Comparison of ENCODE assay signal across 8 cellular contexts in genomic region chr1:3312894-3313578, GRCh38.
DNase-seq lines count a peak whose midpoint lies in the region; ATAC-seq and TF ChIP-seq lines count a peak whose summit lies in the region.

No MANE protein-coding gene starts in this region.

- H3K14ac ChIP-seq in mesenchymal stem cell (ENCODE audit: low read length in 2 of 2), result no peak overlapping the region

- peak overlapping the region; percentile 60 for H2BK15ac ChIP-seq in mesenchymal stem cell (ENCODE audit: low read depth, poor library complexity, severe bottlenecking)

- no peak overlapping the region for H3K4me2 ChIP-seq in mesenchymal stem cell (ENCODE audit: low read length, poor library complexity, severe bottlenecking)

- no peaks in the 10 kb centered on the region for H3K36me3 ChIP-seq in mesenchymal stem cell (ENCODE audit: control insufficient read depth in 1 of 2, insufficient read depth in 2 of 2, low read depth in 1 of 2, low read length in 2 of 2)

- H3K27me3 ChIP-seq in mesenchymal stem cell (ENCODE audit: control insufficient read depth in 1 of 2, insufficient read depth in 1 of 2, low read length in 2 of 2), result peaks cover 0 to 31% of the 10 kb centered on the region in 2 experiments

- H3K79me1 ChIP-seq in mesenchymal stem cell (replicated peaks; ENCODE audit: low read length, poor library complexity, severe bottlenecking), result no peaks in the 10 kb centered on the region

- peak overlapping the region; percentile 10 for H2AFZ ChIP-seq in mesenchymal stem cell (ENCODE audit: low read depth, low read length)

- WGBS in mesenchymal stem cell, result 15% methylated on average over 38 of the region's 38 CpGs

- H3K27me3 Mint-ChIP-seq in WTC11 (ENCODE audit: low read depth), result peaks cover 30% of the 10 kb centered on the region

- POLR2A ChIA-PET in WTC11 (lab: Charles Lee), result no interaction called here

- CTCF ChIA-PET in WTC11 (lab: Charles Lee), result interaction anchor here (1.4 to 3.4 kb wide), 4 partner anchors 30 to 205 kb away, joined by 3 to 14 read pairs (median 5); no protein-coding TSS in a partner anchor

- peak overlapping the region; percentile 63 for H3K27ac ChIP-seq in mesenchymal stem cell (ENCODE audit: low read length, poor library complexity, severe bottlenecking)

- H4K8ac ChIP-seq in mesenchymal stem cell (ENCODE audit: low read length), result peak overlapping the region; percentile 93

- peak overlapping the region; percentile 91 to 92 for H3K18ac ChIP-seq in mesenchymal stem cell (ENCODE audit: low read depth in 1 of 2, low read length in 2 of 2)

- peak overlapping the region; percentile 56 to 84 for H3K4ac ChIP-seq in mesenchymal stem cell (ENCODE audit: low read depth in 1 of 2, low read length in 2 of 2)

- H3K4me3 ChIP-seq in mesenchymal stem cell (ENCODE audit: insufficient read depth in 1 of 2, low read depth in 1 of 2, low read length in 2 of 2), result peak overlapping the region in 1 of 2 experiments; percentile 56

- no peak for TF ChIP-seq CTCF in WTC11 (IDR thresholded peaks at IDR 0.05)

- peak overlapping the region; percentile 57; the same call in 1 of the 2 replicates for H3K27ac Mint-ChIP-seq in WTC11

- peaks cover 11% of the 10 kb centered on the region for H3K4me1 ChIP-seq in mesenchymal stem cell (ENCODE audit: control insufficient read depth, insufficient read depth, low read depth, low read length)

- no peak overlapping the region for H2AK5ac ChIP-seq in mesenchymal stem cell (ENCODE audit: low read length, severe bottlenecking)

- no peaks in the 10 kb centered on the region for H3K36me3 Mint-ChIP-seq in WTC11

- H3K4me3 Mint-ChIP-seq in WTC11, result no peak overlapping the region

- DNase-seq in HCEC 1CT, result peak; percentile 84
- DNase-seq in WTC11 (ENCODE audit: low spot score), result peak; percentile 49
- peak; percentile 76 for DNase-seq in ecto neural progenitor cell (ENCODE audit: low spot score)
- peak; percentile 99 for DNase-seq in mesenchymal stem cell
- peak; percentile 26 for DNase-seq in stimulated activated CD8-positive, alpha-beta memory T cell treated with anti-CD3 and anti-CD28 coated beads, Interleukin-12 subunit alpha, Interleukin-12 subunit beta, amount 100 ng/mL, for 24 hours (ENCODE audit: extremely low read depth)
- no peak for DNase-seq in KG1 (lab: John Stamatoyannopoulos, UW)
- DNase-seq in NCI-H1092 (lab: John Stamatoyannopoulos, UW), result no peak

- H2BK5ac ChIP-seq in mesenchymal stem cell (ENCODE audit: low read depth, low read length, poor library complexity, severe bottlenecking), result peak overlapping the region; percentile 59

- H3K4me1 Mint-ChIP-seq in WTC11, result peaks cover 27% of the 10 kb centered on the region

- no peaks in the 10 kb centered on the region for H3K9me3 ChIP-seq in mesenchymal stem cell (ENCODE audit: control insufficient read depth, low read length)

- ATAC-seq in WTC11 (peak; percentile 63; the same call in 1 of the 2 replicates), HG03039 (IDR thresholded peaks at IDR 0.05; ENCODE audit: unreplicated experiment) (no peak)

- no peaks in the 10 kb centered on the region for H3K9me3 Mint-ChIP-seq in WTC11

- H2BK120ac ChIP-seq in mesenchymal stem cell (ENCODE audit: low read depth, low read length), result peak overlapping the region; percentile 97

- peak overlapping the region in 1 of 2 experiments; percentile 50 for H3K23ac ChIP-seq in mesenchymal stem cell (ENCODE audit: low read length in 2 of 2)

- peak overlapping the region; percentile 85 for H3K9ac ChIP-seq in mesenchymal stem cell (ENCODE audit: low read length)

- H4K91ac ChIP-seq in mesenchymal stem cell (ENCODE audit: low read length), result peak overlapping the region; percentile 96

- peak overlapping the region; percentile 88 to 92 for H2BK12ac ChIP-seq in mesenchymal stem cell (ENCODE audit: low read length in 2 of 2)

TF ChIP-seq in WTC11, 78 proteins besides CTCF, POLR2A, EP300 and RAD21 (continues in another document):
- no peak for TF ChIP-seq HMGA2 (CRISPR knock-in tag; IDR thresholded peaks at IDR 0.05)
- no peak for TF ChIP-seq CBFB (CRISPR knock-in tag; IDR thresholded peaks at IDR 0.05; ENCODE audit: low read depth)
- no peak for TF ChIP-seq TP53 (CRISPR knock-in tag; IDR thresholded peaks at IDR 0.05)
- no peak for TF ChIP-seq NR3C1 (CRISPR knock-in tag; conservative IDR thresholded peaks at IDR 0.05; ENCODE audit: low read depth)
- no peak for TF ChIP-seq SP1 (CRISPR knock-in tag; conservative IDR thresholded peaks at IDR 0.05)
- TF ChIP-seq, protein P1, sequence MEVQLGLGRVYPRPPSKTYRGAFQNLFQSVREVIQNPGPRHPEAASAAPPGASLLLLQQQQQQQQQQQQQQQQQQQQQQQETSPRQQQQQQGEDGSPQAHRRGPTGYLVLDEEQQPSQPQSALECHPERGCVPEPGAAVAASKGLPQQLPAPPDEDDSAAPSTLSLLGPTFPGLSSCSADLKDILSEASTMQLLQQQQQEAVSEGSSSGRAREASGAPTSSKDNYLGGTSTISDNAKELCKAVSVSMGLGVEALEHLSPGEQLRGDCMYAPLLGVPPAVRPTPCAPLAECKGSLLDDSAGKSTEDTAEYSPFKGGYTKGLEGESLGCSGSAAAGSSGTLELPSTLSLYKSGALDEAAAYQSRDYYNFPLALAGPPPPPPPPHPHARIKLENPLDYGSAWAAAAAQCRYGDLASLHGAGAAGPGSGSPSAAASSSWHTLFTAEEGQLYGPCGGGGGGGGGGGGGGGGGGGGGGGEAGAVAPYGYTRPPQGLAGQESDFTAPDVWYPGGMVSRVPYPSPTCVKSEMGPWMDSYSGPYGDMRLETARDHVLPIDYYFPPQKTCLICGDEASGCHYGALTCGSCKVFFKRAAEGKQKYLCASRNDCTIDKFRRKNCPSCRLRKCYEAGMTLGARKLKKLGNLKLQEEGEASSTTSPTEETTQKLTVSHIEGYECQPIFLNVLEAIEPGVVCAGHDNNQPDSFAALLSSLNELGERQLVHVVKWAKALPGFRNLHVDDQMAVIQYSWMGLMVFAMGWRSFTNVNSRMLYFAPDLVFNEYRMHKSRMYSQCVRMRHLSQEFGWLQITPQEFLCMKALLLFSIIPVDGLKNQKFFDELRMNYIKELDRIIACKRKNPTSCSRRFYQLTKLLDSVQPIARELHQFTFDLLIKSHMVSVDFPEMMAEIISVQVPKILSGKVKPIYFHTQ (CRISPR knock-in tag; IDR thresholded peaks at IDR 0.05), result no peak
- no peak for TF ChIP-seq EMX1 (CRISPR knock-in tag; IDR thresholded peaks at IDR 0.05)
- TF ChIP-seq ZNF317 (CRISPR knock-in tag; IDR thresholded peaks at IDR 0.05; ENCODE audit: borderline replicate concordance, low read depth), result no peak
- TF ChIP-seq, protein P2, sequence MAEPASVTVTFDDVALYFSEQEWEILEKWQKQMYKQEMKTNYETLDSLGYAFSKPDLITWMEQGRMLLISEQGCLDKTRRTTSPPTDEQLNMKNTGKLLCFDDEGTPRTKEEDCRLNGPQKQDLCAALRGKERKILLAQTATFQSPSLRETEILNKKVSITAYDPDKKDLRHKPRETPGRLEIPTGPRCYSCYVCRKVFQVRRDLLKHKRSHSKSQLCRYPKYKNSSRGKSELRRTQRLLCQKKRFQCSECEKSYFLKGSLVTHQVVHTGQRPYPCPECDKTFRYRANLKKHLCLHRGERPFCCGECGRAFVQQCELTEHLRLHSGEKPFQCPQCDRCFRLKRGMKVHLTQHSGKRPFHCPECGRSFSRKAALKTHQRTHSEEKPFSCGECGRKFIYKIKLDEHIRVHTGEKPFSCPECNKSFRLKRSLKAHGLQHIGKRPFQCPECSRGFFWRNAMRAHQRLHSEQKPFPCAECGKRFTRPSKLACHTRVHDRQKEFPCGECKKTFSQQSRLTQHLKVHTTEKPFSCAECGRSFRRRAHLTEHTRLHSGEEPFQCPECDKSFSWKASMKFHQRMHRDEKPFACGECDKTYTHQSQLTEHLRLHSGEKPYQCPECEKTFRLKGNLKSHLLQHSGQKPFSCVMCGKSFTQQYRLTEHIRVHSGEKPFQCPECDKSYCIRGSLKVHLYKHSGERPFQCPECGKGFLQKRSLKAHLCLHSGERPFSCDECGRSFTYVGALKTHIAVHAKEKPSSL (CRISPR knock-in tag; conservative IDR thresholded peaks at IDR 0.05), result no peak
- TF ChIP-seq JUN (CRISPR knock-in tag; IDR thresholded peaks at IDR 0.05), result no peak
- TF ChIP-seq ZNF232 (CRISPR knock-in tag; IDR thresholded peaks at IDR 0.05), result no peak
- no peak for TF ChIP-seq ZMAT4 (CRISPR knock-in tag; IDR thresholded peaks at IDR 0.05)
- TF ChIP-seq ERG (CRISPR knock-in tag; IDR thresholded peaks at IDR 0.05), result no peak
- TF ChIP-seq GABPB1 (CRISPR knock-in tag; IDR thresholded peaks at IDR 0.05), result no peak
- TF ChIP-seq, protein P3, sequence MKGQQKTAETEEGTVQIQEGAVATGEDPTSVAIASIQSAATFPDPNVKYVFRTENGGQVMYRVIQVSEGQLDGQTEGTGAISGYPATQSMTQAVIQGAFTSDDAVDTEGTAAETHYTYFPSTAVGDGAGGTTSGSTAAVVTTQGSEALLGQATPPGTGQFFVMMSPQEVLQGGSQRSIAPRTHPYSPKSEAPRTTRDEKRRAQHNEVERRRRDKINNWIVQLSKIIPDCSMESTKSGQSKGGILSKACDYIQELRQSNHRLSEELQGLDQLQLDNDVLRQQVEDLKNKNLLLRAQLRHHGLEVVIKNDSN (CRISPR knock-in tag; IDR thresholded peaks at IDR 0.05), result no peak
- TF ChIP-seq FOXP1 (CRISPR knock-in tag; IDR thresholded peaks at IDR 0.05; ENCODE audit: borderline replicate concordance), result no peak

Comparison
In these comparisons a context has a peak if more than half of its experiments do, and no peak if none do; other contexts are left out.
1. DNase-seq: peak in HCEC 1CT (single experiment), WTC11 (single experiment), ecto neural progenitor cell (single experiment), mesenchymal stem cell (single experiment) and stimulated activated CD8-positive, alpha-beta memory T cell treated with anti-CD3 and anti-CD28 coated beads, Interleukin-12 subunit alpha, Interleukin-12 subunit beta, amount 100 ng/mL, for 24 hours (single experiment); none in KG1 (single experiment) and NCI-H1092 (single experiment).